Comparison of ENCODE assay signal across 28 cellular contexts in the genomic region with DNA sequence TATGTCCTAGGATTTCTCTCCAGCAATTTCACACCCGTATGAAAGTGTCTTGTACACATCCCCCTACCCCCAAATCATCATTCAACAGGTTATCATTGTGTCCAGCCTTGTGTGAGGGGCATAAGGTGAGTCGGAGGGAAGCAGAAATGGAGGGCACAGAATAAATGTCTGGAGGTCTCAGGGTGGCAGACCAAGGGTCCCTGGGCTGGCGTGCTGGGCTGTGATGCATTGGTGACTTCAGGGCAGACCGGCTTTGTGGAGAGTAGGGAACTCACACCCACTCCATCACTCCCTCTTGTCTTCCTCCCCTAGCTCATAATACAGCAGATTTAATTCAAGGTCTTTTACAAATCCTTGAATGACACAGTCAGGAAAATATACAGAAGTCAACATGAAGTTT.
"Had no signal": no experiment of that assay in that cellular context is flagged by ENCODE, and none has a peak within 500 bp of the region (broad histone marks: within the 10 kb centered on the region; RNA-seq: fewer than 3 reads in every experiment).

No MANE protein-coding gene starts in this region.

- H3K9me3 ChIP-seq: esophagus muscularis mucosa, gastroesophageal sphincter, heart right ventricle had no signal

- H3K9me3 Mint-ChIP-seq: activated CD8-positive, alpha-beta T cell treated with anti-CD3 and anti-CD28 coated beads for 36 hours; activated naive CD4-positive, alpha-beta T cell treated with anti-CD3 and anti-CD28 coated beads, Interleukin-2, amount 10 ng/mL, durations not matched to agents 7 days and 5 days; activated naive CD4-positive, alpha-beta T cell treated with anti-CD3 and anti-CD28 coated beads, Interleukin-2, amount 50 U/mL, for 72 hours; activated naive CD8-positive, alpha-beta T cell treated with anti-CD3 and anti-CD28 coated beads, Interleukin-2, amount 10 ng/mL, durations not matched to agents 7 days and 5 days; activated T-cell treated with anti-CD3 and anti-CD28 coated beads, Interleukin-2, amount 50 U/mL, for 4 hours; activated T-helper 17 cell treated with anti-CD3 and anti-CD28 coated beads, Interleukin-2, amount 50 U/mL, for 72 hours; effector memory CD8-positive, alpha-beta T cell; WTC11 had no signal

- H3K4me1 ChIP-seq: esophagus muscularis mucosa, gastroesophageal sphincter had no signal

- H3K27me3 ChIP-seq: brain microvascular endothelial cell had no signal

- H3K27ac Mint-ChIP-seq: activated CD8-positive, alpha-beta T cell treated with anti-CD3 and anti-CD28 coated beads for 36 hours; activated naive CD4-positive, alpha-beta T cell treated with anti-CD3 and anti-CD28 coated beads, Interleukin-2, amount 10 ng/mL, durations not matched to agents 7 days and 5 days; activated naive CD8-positive, alpha-beta T cell treated with anti-CD3 and anti-CD28 coated beads, Interleukin-2, amount 10 ng/mL, durations not matched to agents 7 days and 5 days; activated T-helper 17 cell treated with anti-CD3 and anti-CD28 coated beads, Interleukin-2, amount 50 U/mL, for 72 hours; effector memory CD8-positive, alpha-beta T cell; WTC11 had no signal

- DNase-seq: activated CD4-positive, alpha-beta T cell treated with anti-CD3 and anti-CD28 coated beads for 48 hours; activated CD4-positive, alpha-beta T cell treated with anti-CD3 and anti-CD28 coated beads, Interleukin-2, amount 50 U/mL, for 1 hour; activated CD4-positive, alpha-beta T cell treated with anti-CD3 and anti-CD28 coated beads, Interleukin-2, amount 50 U/mL, for 48 hours; activated CD8-positive, alpha-beta memory T cell treated with anti-CD3 and anti-CD28 coated beads for 24 hours; activated CD8-positive, alpha-beta T cell treated with anti-CD3 and anti-CD28 coated beads for 36 hours; activated gamma-delta T cell; activated naive CD4-positive, alpha-beta T cell; activated naive CD4-positive, alpha-beta T cell treated with anti-CD3 and anti-CD28 coated beads, Interleukin-2, amount 10 ng/mL, durations not matched to agents 7 days and 5 days; activated naive CD8-positive, alpha-beta T cell treated with anti-CD3 and anti-CD28 coated beads, Interleukin-2, amount 10 ng/mL, durations not matched to agents 7 days and 5 days; activated T-cell treated with anti-CD3 and anti-CD28 coated beads, Interleukin-2, amount 50 U/mL, for 4 hours; amniotic stem cell; anterior cingulate cortex; brain microvascular endothelial cell; caudate nucleus; cortex of kidney; dermis blood vessel endothelial cell; effector CD4-positive, alpha-beta T cell; effector memory CD8-positive, alpha-beta T cell; erythroblast; foreskin melanocyte; heart right ventricle; T-helper 2 cell had no signal

- H3K36me3 Mint-ChIP-seq: activated naive CD4-positive, alpha-beta T cell treated with anti-CD3 and anti-CD28 coated beads, Interleukin-2, amount 10 ng/mL, durations not matched to agents 7 days and 5 days; activated naive CD4-positive, alpha-beta T cell treated with anti-CD3 and anti-CD28 coated beads, Interleukin-2, amount 50 U/mL, for 72 hours; activated naive CD8-positive, alpha-beta T cell treated with anti-CD3 and anti-CD28 coated beads, Interleukin-2, amount 10 ng/mL, durations not matched to agents 7 days and 5 days; WTC11 had no signal

- H3K27ac ChIP-seq: brain microvascular endothelial cell, esophagus muscularis mucosa, gastroesophageal sphincter, heart right ventricle, VCaP had no signal

- H3K4me1 Mint-ChIP-seq: activated naive CD4-positive, alpha-beta T cell treated with anti-CD3 and anti-CD28 coated beads, Interleukin-2, amount 10 ng/mL, durations not matched to agents 7 days and 5 days; activated T-helper 17 cell treated with anti-CD3 and anti-CD28 coated beads, Interleukin-2, amount 50 U/mL, for 72 hours had no signal

- H3K4me3 ChIP-seq: esophagus muscularis mucosa, gastroesophageal sphincter, heart right ventricle had no signal

- H3K4me3 Mint-ChIP-seq: activated CD8-positive, alpha-beta T cell treated with anti-CD3 and anti-CD28 coated beads for 36 hours; activated naive CD4-positive, alpha-beta T cell treated with anti-CD3 and anti-CD28 coated beads, Interleukin-2, amount 10 ng/mL, durations not matched to agents 7 days and 5 days; activated naive CD8-positive, alpha-beta T cell treated with anti-CD3 and anti-CD28 coated beads, Interleukin-2, amount 10 ng/mL, durations not matched to agents 7 days and 5 days; activated T-cell treated with anti-CD3 and anti-CD28 coated beads, Interleukin-2, amount 50 U/mL, for 4 hours; activated T-helper 17 cell treated with anti-CD3 and anti-CD28 coated beads, Interleukin-2, amount 50 U/mL, for 72 hours; effector memory CD8-positive, alpha-beta T cell; WTC11 had no signal

- H3K36me3 ChIP-seq: brain microvascular endothelial cell, esophagus muscularis mucosa, gastroesophageal sphincter, heart right ventricle had no signal

- ATAC-seq: activated CD8-positive, alpha-beta T cell treated with anti-CD3 and anti-CD28 coated beads for 36 hours; activated naive CD4-positive, alpha-beta T cell treated with anti-CD3 and anti-CD28 coated beads, Interleukin-2, amount 50 U/mL, for 72 hours; activated T-cell treated with anti-CD3 and anti-CD28 coated beads, Interleukin-2, amount 50 U/mL, for 4 hours; activated T-helper 17 cell treated with anti-CD3 and anti-CD28 coated beads, Interleukin-2, amount 50 U/mL, for 72 hours; effector memory CD8-positive, alpha-beta T cell; gastroesophageal sphincter; heart right ventricle; WTC11 had no signal
